ENCODE assay signal across 1 cellular context in the genomic region with DNA sequence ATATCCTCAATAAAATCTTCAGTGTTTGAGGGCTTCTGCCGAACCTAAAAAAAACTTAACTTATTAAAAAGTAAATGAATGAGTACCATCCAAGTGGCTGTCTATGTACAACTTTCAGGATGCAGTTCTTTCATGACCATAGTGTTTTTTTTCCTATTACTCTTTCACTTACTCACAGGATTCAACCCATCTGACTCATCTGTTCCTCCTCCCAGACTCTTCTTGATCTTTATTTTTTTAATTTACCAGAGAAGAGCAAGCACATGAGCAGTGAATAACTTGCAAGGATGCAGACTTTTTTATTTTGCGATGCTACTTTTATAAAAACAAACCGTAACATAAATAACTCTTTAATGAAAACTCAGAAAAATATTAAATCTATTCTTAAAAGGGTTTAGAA.
TF ChIP-seq lines count a peak whose summit lies in the region.

No MANE protein-coding gene starts in this region.

TF ChIP-seq in endothelial cell of umbilical vein, 7 proteins besides CTCF, POLR2A, EP300 and RAD21:
- no peak for TF ChIP-seq POLR2AphosphoS5 (IDR thresholded peaks at IDR 0.05; ENCODE audit: insufficient read depth, low read depth, low read length)
- peak; percentile 79 for TF ChIP-seq FOS (IDR thresholded peaks at IDR 0.05; ENCODE audit: borderline replicate concordance, insufficient read depth, low read length)
- TF ChIP-seq MYC (IDR thresholded peaks at IDR 0.05; ENCODE audit: low read depth, low read length) = no peak
